In genomic region chr5:166977916-166978434, GRCh38 we compare ENCODE assay signal across 14 cellular contexts. TPM values are rescaled to one million over a fixed set of nuclear protein-coding genes. Genes with fewer than 3 reads are reported as not detected.
DNase-seq lines count a peak whose midpoint lies in the region; ATAC-seq and TF ChIP-seq lines count a peak whose summit lies in the region.
"Had no signal": no experiment of that assay in that cellular context is flagged by ENCODE, and none has a peak within 500 bp of the region (broad histone marks: within the 10 kb centered on the region; RNA-seq: fewer than 3 reads in every experiment).

No MANE protein-coding gene starts in this region.

- H3K9me2 ChIP-seq in GM23338 (ENCODE audit: insufficient read depth) = no peaks in the 10 kb centered on the region

- H3K4me2 ChIP-seq in GM23338 = peak overlapping the region; percentile 96

- no peak for DNase-seq in GM23338 (ENCODE audit: low spot score)
- no peak for DNase-seq in chondrocyte (ENCODE audit: low spot score)
- DNase-seq in kidney epithelial cell (ENCODE audit: low read depth) = no peak
- no peak for DNase-seq in skeletal muscle cell (ENCODE audit: low read depth)
- no peak for DNase-seq in stimulated activated effector memory CD8-positive, alpha-beta T cell treated with anti-CD3 and anti-CD28 coated beads, Interleukin-12 subunit alpha, Interleukin-12 subunit beta, amount 100 ng/mL, for 72 hours (ENCODE audit: low spot score in 2 of 2)
- DNase-seq in activated T-cell treated with anti-CD3 and anti-CD28 coated beads, Interleukin-2, amount 50 U/mL, for 1 hour = no peak
- DNase-seq in MV-4-11 (lab: John Stamatoyannopoulos, UW) = no peak
- DNase-seq in NK-92 (lab: John Stamatoyannopoulos, UW; ENCODE audit: unreplicated experiment) = no peak
- DNase-seq: activated CD8-positive, alpha-beta memory T cell treated with anti-CD3 and anti-CD28 coated beads, Interleukin-2, amount 50 U/mL, for 48 hours; naive B cell; NCI-H774; T1000 had no signal

- no peak overlapping the region for H3K27ac ChIP-seq in GM23338 (ENCODE audit: low read depth)
- H3K27ac ChIP-seq: foreskin keratinocyte had no signal

- H3F3A ChIP-seq in GM23338 (replicated peaks; ENCODE audit: low read depth) = no peaks in the 10 kb centered on the region

- H3K27ac Mint-ChIP-seq in GM23338 (no peak overlapping the region), chondrocyte (ENCODE audit: unreplicated experiment) (no peak overlapping the region)
- no peak overlapping the region for H3K27ac Mint-ChIP-seq in stimulated activated effector memory CD8-positive, alpha-beta T cell treated with anti-CD3 and anti-CD28 coated beads, Interleukin-12 subunit alpha, Interleukin-12 subunit beta, amount 100 ng/mL, for 72 hours
- H3K27ac Mint-ChIP-seq: naive B cell had no signal

- peaks cover 10% of the 10 kb centered on the region for H3K27me3 Mint-ChIP-seq in GM23338 (ENCODE audit: insufficient read depth, low read depth, poor library complexity)
- H3K27me3 Mint-ChIP-seq in chondrocyte (ENCODE audit: low read depth) = peaks cover 47% of the 10 kb centered on the region

- H3K36me3 ChIP-seq in GM23338 (ENCODE audit: insufficient read depth) = no peaks in the 10 kb centered on the region
- no peaks in the 10 kb centered on the region for H3K36me3 ChIP-seq in kidney epithelial cell (ENCODE audit: control insufficient read depth, insufficient read depth, low read length)
- H3K36me3 ChIP-seq: BE2C had no signal

- H3K27me3 ChIP-seq in GM23338 (ENCODE audit: insufficient read depth) (peaks cover 14% of the 10 kb centered on the region), kidney epithelial cell (ENCODE audit: control insufficient read depth, insufficient read depth, low read length) (peaks cover 5% of the 10 kb centered on the region)

- H4K20me1 ChIP-seq in GM23338 (replicated peaks; ENCODE audit: insufficient read depth) = no peaks in the 10 kb centered on the region

- H3K4me1 Mint-ChIP-seq in GM23338 (peaks cover 38% of the 10 kb centered on the region), chondrocyte (ENCODE audit: low read depth) (peaks cover 11% of the 10 kb centered on the region)
- no peaks in the 10 kb centered on the region for H3K4me1 Mint-ChIP-seq in stimulated activated effector memory CD8-positive, alpha-beta T cell treated with anti-CD3 and anti-CD28 coated beads, Interleukin-12 subunit alpha, Interleukin-12 subunit beta, amount 100 ng/mL, for 72 hours

- ATAC-seq in GM23338 = no peak
- no peak for ATAC-seq in stimulated activated effector memory CD8-positive, alpha-beta T cell treated with anti-CD3 and anti-CD28 coated beads, Interleukin-12 subunit alpha, Interleukin-12 subunit beta, amount 100 ng/mL, for 72 hours

- no peak for TF ChIP-seq CTCF in GM23338 (conservative IDR thresholded peaks at IDR 0.05; ENCODE audit: low read depth in 2 of 2)
- no peak for TF ChIP-seq CTCF in chondrocyte (IDR thresholded peaks at IDR 0.05)
- TF ChIP-seq CTCF in kidney epithelial cell (IDR thresholded peaks at IDR 0.05; ENCODE audit: insufficient read depth, low read length, poor library complexity, severe bottlenecking) = no peak

- H3K4me3 Mint-ChIP-seq in GM23338 (peak overlapping the region; percentile 89), chondrocyte (ENCODE audit: unreplicated experiment) (peak overlapping the region; percentile 77)
- H3K4me3 Mint-ChIP-seq in stimulated activated effector memory CD8-positive, alpha-beta T cell treated with anti-CD3 and anti-CD28 coated beads, Interleukin-12 subunit alpha, Interleukin-12 subunit beta, amount 100 ng/mL, for 72 hours = no peak overlapping the region

- peaks cover 36% of the 10 kb centered on the region for H3K4me1 ChIP-seq in GM23338 (ENCODE audit: insufficient read depth)
- H3K4me1 ChIP-seq: BE2C, foreskin keratinocyte had no signal

- H3K9me3 Mint-ChIP-seq in GM23338 = no peaks in the 10 kb centered on the region; the same call in 2 of the 3 replicates
- H3K9me3 Mint-ChIP-seq in chondrocyte (ENCODE audit: low read depth) = no peaks in the 10 kb centered on the region
- H3K9me3 Mint-ChIP-seq in stimulated activated effector memory CD8-positive, alpha-beta T cell treated with anti-CD3 and anti-CD28 coated beads, Interleukin-12 subunit alpha, Interleukin-12 subunit beta, amount 100 ng/mL, for 72 hours = peaks cover 7% of the 10 kb centered on the region

- no peaks in the 10 kb centered on the region; the same call in 2 of the 3 replicates for H3K36me3 Mint-ChIP-seq in GM23338 (ENCODE audit: low read depth)
- no peaks in the 10 kb centered on the region for H3K36me3 Mint-ChIP-seq in chondrocyte (ENCODE audit: low read depth)
- no peaks in the 10 kb centered on the region for H3K36me3 Mint-ChIP-seq in stimulated activated effector memory CD8-positive, alpha-beta T cell treated with anti-CD3 and anti-CD28 coated beads, Interleukin-12 subunit alpha, Interleukin-12 subunit beta, amount 100 ng/mL, for 72 hours
- H3K36me3 Mint-ChIP-seq: naive B cell had no signal

- H3K79me2 ChIP-seq in GM23338 (replicated peaks; ENCODE audit: insufficient read depth) = no peaks in the 10 kb centered on the region

- peak overlapping the region; percentile 98 for H2AFZ ChIP-seq in GM23338

- H3K4me3 ChIP-seq in GM23338 (peak overlapping the region; percentile 91), kidney epithelial cell (ENCODE audit: low read depth, low read length) (peak overlapping the region; percentile 62), skeletal muscle cell (ENCODE audit: low read depth, low read length) (peak overlapping the region; percentile 59)

TF ChIP-seq in GM23338, 12 proteins besides CTCF, POLR2A, EP300 and RAD21:
- TF ChIP-seq CREB1 (CRISPR knock-in tag; IDR thresholded peaks at IDR 0.05; ENCODE audit: low read depth) = no peak
- TF ChIP-seq EZH2 (IDR thresholded peaks at IDR 0.05; ENCODE audit: low read depth, unreplicated experiment) = no peak
- no peak for TF ChIP-seq REST (IDR thresholded peaks at IDR 0.05; ENCODE audit: unreplicated experiment)
- TF ChIP-seq POLR2AphosphoS5 (IDR thresholded peaks at IDR 0.05; ENCODE audit: low read depth) = no peak
- TF ChIP-seq ETS1 (IDR thresholded peaks at IDR 0.05) = no peak
- no peak for TF ChIP-seq ZNF331 (CRISPR knock-in tag; IDR thresholded peaks at IDR 0.05; ENCODE audit: low read depth)

RNA-seq across cellular contexts. Expression of gene TENM2, which starts 0.9 kb away (rescaled TPM):
- total RNA-seq in GM23338 (2014; rRNA removed; shearing (Covaris generic)) = 1.3 and 3.0 TPM in 2 replicates
- polyA plus RNA-seq in GM23338 (2016; fragmentation: Nextera tagmentation; extraction: Ambion mirVana) = 0.89 and 1.8 TPM in 2 replicates
- total RNA-seq in chondrocyte (11.2 to 56.8 TPM (median 12.8 TPM) in 3 replicates), kidney epithelial cell (2.9 and 3.4 TPM in 2 replicates)
